17 cellular contexts compared by ENCODE assay signal in genomic region chr1:167987174-167987573, GRCh38. TPM values are rescaled to one million over a fixed set of nuclear protein-coding genes. Genes with fewer than 3 reads are reported as not detected.
DNase-seq lines count a peak whose midpoint lies in the region; ATAC-seq, FAIRE-seq and TF ChIP-seq lines count a peak whose summit lies in the region.
"Had no signal": no experiment of that assay in that cellular context is flagged by ENCODE, and none has a peak within 500 bp of the region (broad histone marks: within the 10 kb centered on the region; RNA-seq: fewer than 3 reads in every experiment).

No MANE protein-coding gene starts in this region.

- H3K4me1 Mint-ChIP-seq in activated T-cell treated with anti-CD3 and anti-CD28 coated beads, Interleukin-2, amount 50 U/mL, for 4 hours (ENCODE audit: low read depth): peaks cover 7% of the 10 kb centered on the region
- H3K4me1 Mint-ChIP-seq: B cell had no signal

- peaks cover 9% of the 10 kb centered on the region for H3K36me3 ChIP-seq in MG63

- H3K4me3 ChIP-seq in MG63: no peak overlapping the region
- H3K4me3 ChIP-seq: Peyer's patch had no signal

- H3K9me3 ChIP-seq in MG63: no peaks in the 10 kb centered on the region
- H3K9me3 ChIP-seq: Peyer's patch had no signal

- no peak for TF ChIP-seq CTCF in foreskin keratinocyte (conservative IDR thresholded peaks at IDR 0.05)

- H3K4me1 ChIP-seq in foreskin keratinocyte: peaks cover 25% of the 10 kb centered on the region
- H3K4me1 ChIP-seq: Peyer's patch had no signal

- H3K27me3 Mint-ChIP-seq in activated T-cell treated with anti-CD3 and anti-CD28 coated beads, Interleukin-2, amount 50 U/mL, for 4 hours (ENCODE audit: low read depth): no peaks in the 10 kb centered on the region
- H3K27me3 Mint-ChIP-seq: B cell; CD4-positive, alpha-beta T cell had no signal

- FAIRE-seq in GM19239 (lab: Jason Lieb, UNC): peak; percentile 67

- H3K27ac ChIP-seq in foreskin keratinocyte: no peak overlapping the region
- H3K27ac ChIP-seq: Peyer's patch had no signal

- H3K27me3 ChIP-seq in foreskin keratinocyte (no peaks in the 10 kb centered on the region), MG63 (no peaks in the 10 kb centered on the region)
- H3K27me3 ChIP-seq: Peyer's patch had no signal

- H3K36me3 Mint-ChIP-seq in activated T-cell treated with anti-CD3 and anti-CD28 coated beads, Interleukin-2, amount 50 U/mL, for 4 hours (ENCODE audit: insufficient read depth): peaks cover 19% of the 10 kb centered on the region

- H3K9me3 Mint-ChIP-seq in activated T-cell treated with anti-CD3 and anti-CD28 coated beads, Interleukin-2, amount 50 U/mL, for 4 hours: no peaks in the 10 kb centered on the region
- H3K9me3 Mint-ChIP-seq: CD4-positive, alpha-beta T cell had no signal

- ATAC-seq in SK-N-SH treated with all-trans-retinoic acid at 6 μM for 48 hours (peak; percentile 46; the same call in 1 of the 3 replicates), foreskin keratinocyte (peak; percentile 88), HG02884 (IDR thresholded peaks at IDR 0.05; ENCODE audit: unreplicated experiment) (no peak)
- ATAC-seq in activated T-cell treated with anti-CD3 and anti-CD28 coated beads, Interleukin-2, amount 50 U/mL, for 4 hours: no peak

- H3K4me3 Mint-ChIP-seq in activated T-cell treated with anti-CD3 and anti-CD28 coated beads, Interleukin-2, amount 50 U/mL, for 4 hours: no peak overlapping the region
- H3K4me3 Mint-ChIP-seq: B cell; CD4-positive, alpha-beta T cell had no signal

- DNase-seq in GM19239 (ENCODE audit: insufficient read length, low spot score) (no peak), M059J (ENCODE audit: low read depth) (peak; percentile 19), foreskin keratinocyte (peak; percentile 19 to 53), MG63 (no peak)
- no peak for DNase-seq in activated T-cell treated with anti-CD3 and anti-CD28 coated beads, Interleukin-2, amount 50 U/mL, for 4 hours
- no peak for DNase-seq in activated CD4-positive, alpha-beta T cell treated with anti-CD3 and anti-CD28 coated beads, Interleukin-2, amount 50 U/mL, for 1 hour
- DNase-seq: Calu3; CD4-positive, alpha-beta T cell; DMS79; Karpas-422; NCI-H1105 treated with DMSO at 0.1 percent for 48 hours; NCI-H1930; NCI-H510A; Peyer's patch had no signal

TF ChIP-seq in SK-N-SH treated with all-trans-retinoic acid at 6 μM for 48 hours, 23 proteins besides CTCF, POLR2A, EP300 and RAD21:
- TF ChIP-seq, protein P1, sequence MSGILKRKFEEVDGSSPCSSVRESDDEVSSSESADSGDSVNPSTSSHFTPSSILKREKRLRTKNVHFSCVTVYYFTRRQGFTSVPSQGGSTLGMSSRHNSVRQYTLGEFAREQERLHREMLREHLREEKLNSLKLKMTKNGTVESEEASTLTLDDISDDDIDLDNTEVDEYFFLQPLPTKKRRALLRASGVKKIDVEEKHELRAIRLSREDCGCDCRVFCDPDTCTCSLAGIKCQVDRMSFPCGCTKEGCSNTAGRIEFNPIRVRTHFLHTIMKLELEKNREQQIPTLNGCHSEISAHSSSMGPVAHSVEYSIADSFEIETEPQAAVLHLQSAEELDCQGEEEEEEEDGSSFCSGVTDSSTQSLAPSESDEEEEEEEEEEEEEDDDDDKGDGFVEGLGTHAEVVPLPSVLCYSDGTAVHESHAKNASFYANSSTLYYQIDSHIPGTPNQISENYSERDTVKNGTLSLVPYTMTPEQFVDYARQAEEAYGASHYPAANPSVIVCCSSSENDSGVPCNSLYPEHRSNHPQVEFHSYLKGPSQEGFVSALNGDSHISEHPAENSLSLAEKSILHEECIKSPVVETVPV (CRISPR knock-in tag; IDR thresholded peaks at IDR 0.05): no peak
- TF ChIP-seq CREB5 (CRISPR knock-in tag; IDR thresholded peaks at IDR 0.05; ENCODE audit: low read depth): no peak
- TF ChIP-seq OSR1 (CRISPR knock-in tag; IDR thresholded peaks at IDR 0.05): no peak
- no peak for TF ChIP-seq ZC3H10 (CRISPR knock-in tag; IDR thresholded peaks at IDR 0.05)
- TF ChIP-seq ISL1 (CRISPR knock-in tag; IDR thresholded peaks at IDR 0.05): no peak
- TF ChIP-seq, protein P2, sequence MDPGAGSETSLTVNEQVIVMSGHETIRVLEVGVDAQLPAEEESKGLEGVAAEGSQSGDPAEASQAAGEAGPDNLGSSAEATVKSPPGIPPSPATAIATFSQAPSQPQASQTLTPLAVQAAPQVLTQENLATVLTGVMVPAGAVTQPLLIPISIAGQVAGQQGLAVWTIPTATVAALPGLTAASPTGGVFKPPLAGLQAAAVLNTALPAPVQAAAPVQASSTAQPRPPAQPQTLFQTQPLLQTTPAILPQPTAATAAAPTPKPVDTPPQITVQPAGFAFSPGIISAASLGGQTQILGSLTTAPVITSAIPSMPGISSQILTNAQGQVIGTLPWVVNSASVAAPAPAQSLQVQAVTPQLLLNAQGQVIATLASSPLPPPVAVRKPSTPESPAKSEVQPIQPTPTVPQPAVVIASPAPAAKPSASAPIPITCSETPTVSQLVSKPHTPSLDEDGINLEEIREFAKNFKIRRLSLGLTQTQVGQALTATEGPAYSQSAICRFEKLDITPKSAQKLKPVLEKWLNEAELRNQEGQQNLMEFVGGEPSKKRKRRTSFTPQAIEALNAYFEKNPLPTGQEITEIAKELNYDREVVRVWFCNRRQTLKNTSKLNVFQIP (CRISPR knock-in tag; IDR thresholded peaks at IDR 0.05; ENCODE audit: borderline replicate concordance, low read depth): no peak
- no peak for TF ChIP-seq ZNF70 (CRISPR knock-in tag; IDR thresholded peaks at IDR 0.05)

RNA-seq across cellular contexts. Expression of gene MPC2, which starts 50.3 kb away (rescaled TPM):
- total RNA-seq in M059J (2014; rRNA removed; shearing (Covaris generic)): 91.3 and 99.4 TPM in 2 replicates
- 38.9 and 49.8 TPM in 2 replicates for total RNA-seq in foreskin keratinocyte
- polyA plus RNA-seq in foreskin keratinocyte: 57.0 and 69.7 TPM in 2 replicates
- 10 to 100 TPM; 28.2 to 32.1 (median 31.9) TPM for total RNA-seq in activated T-cell treated with anti-CD3 and anti-CD28 coated beads, Interleukin-2, amount 50 U/mL, for 4 hours
- total RNA-seq in MG63 (2014; rRNA removed; shearing (Covaris generic); ENCODE audit: low replicate concordance): 165 and 172 TPM in 2 replicates

RNA-seq across cellular contexts. Expression of gene DCAF6, which starts 50.7 kb away (rescaled TPM):
- total RNA-seq in M059J (2014; rRNA removed; shearing (Covaris generic)): 27.7 and 53.5 TPM in 2 replicates
- total RNA-seq in foreskin keratinocyte: 51.5 and 52.0 TPM in 2 replicates
- 26.0 and 29.8 TPM in 2 replicates for polyA plus RNA-seq in foreskin keratinocyte
- total RNA-seq in activated T-cell treated with anti-CD3 and anti-CD28 coated beads, Interleukin-2, amount 50 U/mL, for 4 hours: 10 to 100 TPM; 10.7 to 12.5 (median 11.3) TPM
- 70.1 and 99.3 TPM in 2 replicates for total RNA-seq in MG63 (2014; rRNA removed; shearing (Covaris generic); ENCODE audit: low replicate concordance)

Comparison
In these comparisons a context has a peak if more than half of its experiments do, and no peak if none do; other contexts are left out.
1. DNase-seq: peak in M059J (single experiment) and foreskin keratinocyte (2 of 2); none in GM19239 (single experiment), activated T-cell treated with anti-CD3 and anti-CD28 coated beads, Interleukin-2, amount 50 U/mL, for 4 hours (single experiment), activated CD4-positive, alpha-beta T cell treated with anti-CD3 and anti-CD28 coated beads, Interleukin-2, amount 50 U/mL, for 1 hour (single experiment) and MG63 (single experiment).
2. ATAC-seq: peak in SK-N-SH treated with all-trans-retinoic acid at 6 μM for 48 hours (single experiment) and foreskin keratinocyte (single experiment); none in HG02884 (single experiment) and activated T-cell treated with anti-CD3 and anti-CD28 coated beads, Interleukin-2, amount 50 U/mL, for 4 hours (0 of 2).